In genomic region chr18:51361130-51361860, GRCh38 we compare ENCODE assay signal across 9 cellular contexts.
DNase-seq lines count a peak whose midpoint lies in the region; ATAC-seq, FAIRE-seq and TF ChIP-seq lines count a peak whose summit lies in the region.
"Had no signal": no experiment of that assay in that cellular context is flagged by ENCODE, and none has a peak within 500 bp of the region (broad histone marks: within the 10 kb centered on the region; RNA-seq: fewer than 3 reads in every experiment).

No MANE protein-coding gene starts in this region.

- no peak for TF ChIP-seq POLR2A in esophagus squamous epithelium (IDR thresholded peaks at IDR 0.05)

- H3K9me3 Mint-ChIP-seq in progenitor cell of endocrine pancreas (ENCODE audit: low read depth) = no peaks in the 10 kb centered on the region

- no peaks in the 10 kb centered on the region for H3K36me3 ChIP-seq in SJCRH30
- no peaks in the 10 kb centered on the region for H3K36me3 ChIP-seq in esophagus squamous epithelium

- FAIRE-seq in urothelium cell line (lab: Jason Lieb, UNC) = no peak

- no peak overlapping the region for H3K27ac ChIP-seq in SJCRH30
- no peak overlapping the region for H3K27ac ChIP-seq in esophagus squamous epithelium

- ATAC-seq in GM18520 (IDR thresholded peaks at IDR 0.05; ENCODE audit: unreplicated experiment) (peak; percentile 41), HG02870 (IDR thresholded peaks at IDR 0.05; ENCODE audit: unreplicated experiment) (peak; percentile 50), left lobe of liver (peak; percentile 91)

- H3K9me3 ChIP-seq in SJCRH30 (replicated peaks) (no peaks in the 10 kb centered on the region), esophagus squamous epithelium (no peaks in the 10 kb centered on the region)

- TF ChIP-seq CTCF in progenitor cell of endocrine pancreas (IDR thresholded peaks at IDR 0.05; ENCODE audit: unreplicated experiment) (no peak), esophagus squamous epithelium (IDR thresholded peaks at IDR 0.05) (no peak)

- H3K4me3 Mint-ChIP-seq in progenitor cell of endocrine pancreas (ENCODE audit: low read depth) = no peak overlapping the region

- H3K4me1 ChIP-seq in SJCRH30 (no peaks in the 10 kb centered on the region; the same call in 1 of the 2 replicates), esophagus squamous epithelium (no peaks in the 10 kb centered on the region)

- intact Hi-C loops in esophagus squamous epithelium (cut with DNase I) = no loop called here

- H3K27ac Mint-ChIP-seq in progenitor cell of endocrine pancreas = no peak overlapping the region

- no peaks in the 10 kb centered on the region for H3K27me3 Mint-ChIP-seq in progenitor cell of endocrine pancreas

- no peaks in the 10 kb centered on the region for H3K36me3 Mint-ChIP-seq in progenitor cell of endocrine pancreas (ENCODE audit: insufficient read depth)

- peak; percentile 6 to 39 for DNase-seq in SJCRH30
- no peak for DNase-seq in left lobe of liver (ENCODE audit: low spot score)
- no peak for DNase-seq in progenitor cell of endocrine pancreas (ENCODE audit: low spot score, unreplicated experiment)
- DNase-seq in esophagus squamous epithelium (lab: John Stamatoyannopoulos, UW) = no peak
- no peak for DNase-seq in urothelium cell line (ENCODE audit: low spot score)
- DNase-seq in NCI-H1105 (lab: John Stamatoyannopoulos, UW) = no peak

- H3K27me3 ChIP-seq in SJCRH30 (no peaks in the 10 kb centered on the region), esophagus squamous epithelium (no peaks in the 10 kb centered on the region)

- H3K4me3 ChIP-seq in SJCRH30 (no peak overlapping the region), esophagus squamous epithelium (no peak overlapping the region)
- H3K4me3 ChIP-seq: lung had no signal

- 53 to 59% methylated on average over 6 of the region's 6 CpGs for WGBS in esophagus squamous epithelium, 2 donors

- H3K4me1 Mint-ChIP-seq in progenitor cell of endocrine pancreas (ENCODE audit: low read depth) = peaks cover 9% of the 10 kb centered on the region

Comparison
In these comparisons a context has a peak if more than half of its experiments do, and no peak if none do; other contexts are left out.
1. ATAC-seq: peak in every context shown above with its lines; median percentile 91 in left lobe of liver; 50 in HG02870; 41 in GM18520.
2. DNase-seq: peak in SJCRH30 (2 of 2); none in left lobe of liver (single experiment), progenitor cell of endocrine pancreas (single experiment), esophagus squamous epithelium (single experiment), urothelium cell line (single experiment) and NCI-H1105 (single experiment).